ENCODE assay signal across 9 cellular contexts in the genomic region with DNA sequence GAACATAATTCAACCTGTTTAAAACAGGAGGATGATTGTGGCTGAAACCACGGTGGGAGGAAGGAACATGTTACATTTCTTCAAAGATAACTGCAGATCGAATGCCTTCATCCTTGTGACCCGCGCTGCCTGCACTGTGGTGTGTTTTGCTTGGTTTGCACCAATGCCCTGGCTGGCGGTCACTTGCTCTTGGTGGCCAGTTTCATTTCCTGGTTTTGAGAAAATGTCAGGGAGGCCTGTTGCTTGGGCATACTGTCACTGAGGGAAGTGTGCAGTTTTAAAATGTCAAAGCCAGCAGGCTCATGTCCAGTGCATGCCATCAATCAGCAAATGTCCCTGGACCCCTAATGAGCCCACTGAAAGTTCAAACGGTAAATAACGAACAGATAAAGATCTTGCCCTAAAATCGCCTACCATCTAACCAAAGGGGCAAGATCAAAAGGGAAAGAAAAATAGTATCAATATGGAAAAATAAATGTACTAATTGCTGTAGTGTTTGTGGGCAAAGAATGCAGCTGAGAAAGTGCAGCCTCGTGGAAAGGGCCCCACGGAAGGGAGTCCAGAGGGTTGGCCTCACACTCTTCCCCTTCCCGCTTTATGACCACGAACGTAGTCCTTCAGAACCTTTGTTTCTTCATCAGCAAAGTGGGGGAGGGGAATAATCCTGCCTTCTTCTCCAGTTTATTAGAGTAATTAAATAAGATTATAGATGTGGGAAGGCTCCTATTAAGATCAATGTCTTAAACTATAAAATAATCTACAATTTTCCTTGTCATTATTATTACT. TPM values are rescaled to one million over a fixed set of nuclear protein-coding genes. Genes with fewer than 3 reads are reported as not detected.
DNase-seq lines count a peak whose midpoint lies in the region; ATAC-seq and TF ChIP-seq lines count a peak whose summit lies in the region.
"Had no signal": no experiment of that assay in that cellular context is flagged by ENCODE, and none has a peak within 500 bp of the region (broad histone marks: within the 10 kb centered on the region; RNA-seq: fewer than 3 reads in every experiment).

No MANE protein-coding gene starts in this region.

- peak overlapping the region; percentile 87 for H3K27ac Mint-ChIP-seq in activated naive CD8-positive, alpha-beta T cell treated with anti-CD3 and anti-CD28 coated beads, Interleukin-2, amount 50 U/mL, for 24 hours

- peak overlapping the region; percentile 52 to 100 (median 78) for H3K27ac ChIP-seq in spleen
- H3K27ac ChIP-seq: SJSA1 had no signal

- DNase-seq in SKM-1 treated with dmso at 0.1 percent for 144 hours (lab: John Stamatoyannopoulos, UW; ENCODE audit: unreplicated experiment) (peak; percentile 69), SKM-1 (lab: John Stamatoyannopoulos, UW; ENCODE audit: unreplicated experiment) (no peak), spleen (peak; percentile 89), NCI-H1694 treated with DMSO at 0.1 percent for 48 hours (lab: John Stamatoyannopoulos, UW) (no peak), GM03348 (ENCODE audit: low spot score) (no peak)
- DNase-seq in activated naive CD8-positive, alpha-beta T cell treated with anti-CD3 and anti-CD28 coated beads, Interleukin-2, amount 50 U/mL, for 24 hours = no peak
- DNase-seq in stimulated activated CD4-positive, alpha-beta T cell treated with anti-CD3 and anti-CD28 coated beads, Interleukin-4, amount 100 ng/mL, for 24 hours = no peak

- H3K36me3 Mint-ChIP-seq in activated naive CD8-positive, alpha-beta T cell treated with anti-CD3 and anti-CD28 coated beads, Interleukin-2, amount 50 U/mL, for 24 hours (ENCODE audit: low read depth) = peaks cover 7% of the 10 kb centered on the region

- intact Hi-C loops in spleen (cut with DNase I; ENCODE audit: low total_unique reads) = no loop called here

- H3K9me3 ChIP-seq in spleen = no peaks in the 10 kb centered on the region
- H3K9me3 ChIP-seq: SJSA1 had no signal

- H3K9me3 Mint-ChIP-seq in activated naive CD8-positive, alpha-beta T cell treated with anti-CD3 and anti-CD28 coated beads, Interleukin-2, amount 50 U/mL, for 24 hours = no peaks in the 10 kb centered on the region

- peaks cover 0 to 24% (median 0%) of the 10 kb centered on the region in 6 donors for H3K36me3 ChIP-seq in spleen
- H3K36me3 ChIP-seq: SJSA1 had no signal

- 19 to 36% (median 24%) methylated on average over 13 of the region's 13 CpGs for WGBS in spleen, 5 donors

- TF ChIP-seq CTCF in spleen (IDR thresholded peaks at IDR 0.05 in 8 of 11, conservative IDR thresholded peaks at IDR 0.05 in 3 of 11) = no peak

- TF ChIP-seq POLR2A in spleen (IDR thresholded peaks at IDR 0.05) = no peak

- peak; percentile 37 for ATAC-seq in HG03354 (IDR thresholded peaks at IDR 0.05; ENCODE audit: poor library complexity, severe bottlenecking, unreplicated experiment)
- ATAC-seq in activated naive CD8-positive, alpha-beta T cell treated with anti-CD3 and anti-CD28 coated beads, Interleukin-2, amount 50 U/mL, for 24 hours = peak; percentile 13

- H3K4me3 Mint-ChIP-seq in activated naive CD8-positive, alpha-beta T cell treated with anti-CD3 and anti-CD28 coated beads, Interleukin-2, amount 50 U/mL, for 24 hours = peak overlapping the region; percentile 71

- H3K4me1 Mint-ChIP-seq in activated naive CD8-positive, alpha-beta T cell treated with anti-CD3 and anti-CD28 coated beads, Interleukin-2, amount 50 U/mL, for 24 hours = peaks cover 99% of the 10 kb centered on the region

- no peaks in the 10 kb centered on the region for H3K27me3 ChIP-seq in spleen (replicated peaks in 1 of 7)
- H3K27me3 ChIP-seq: SJSA1 had no signal

- peak overlapping the region in 2 of 8 donors; percentile 16 to 55 for H3K4me3 ChIP-seq in spleen
- H3K4me3 ChIP-seq: SJSA1 had no signal

- H3K4me1 ChIP-seq in spleen = peaks cover 95 to 100% (median 100%) of the 10 kb centered on the region in 6 donors
- H3K4me1 ChIP-seq: SJSA1 had no signal

- H3K27me3 Mint-ChIP-seq in activated naive CD8-positive, alpha-beta T cell treated with anti-CD3 and anti-CD28 coated beads, Interleukin-2, amount 50 U/mL, for 24 hours = no peaks in the 10 kb centered on the region

RNA-seq across cellular contexts. Expression of a gene that starts 40.8 kb away (rescaled TPM):
- 100 to 1,000 TPM; 125 to 270 (median 160) TPM for total RNA-seq in spleen
- polyA plus RNA-seq in spleen = 10 to 100 TPM; 45.8 to 74.2 (median 52.5) TPM

Comparison
In these comparisons a context has a peak if more than half of its experiments do, and no peak if none do; other contexts are left out.
1. DNase-seq: peak in SKM-1 treated with dmso at 0.1 percent for 144 hours (single experiment) and spleen (single experiment); none in SKM-1 (single experiment), activated naive CD8-positive, alpha-beta T cell treated with anti-CD3 and anti-CD28 coated beads, Interleukin-2, amount 50 U/mL, for 24 hours (single experiment), NCI-H1694 treated with DMSO at 0.1 percent for 48 hours (single experiment), GM03348 (single experiment) and stimulated activated CD4-positive, alpha-beta T cell treated with anti-CD3 and anti-CD28 coated beads, Interleukin-4, amount 100 ng/mL, for 24 hours (single experiment).